Comparison of ENCODE assay signal across 23 cellular contexts in genomic region chr3:82505079-82505756, GRCh38.
"Had no signal": no experiment of that assay in that cellular context is flagged by ENCODE, and none has a peak within 500 bp of the region (broad histone marks: within the 10 kb centered on the region; RNA-seq: fewer than 3 reads in every experiment).

No MANE protein-coding gene starts in this region.

- H3K9ac ChIP-seq: KMS-11 had no signal

- H3K4me2 ChIP-seq: KMS-11 had no signal

- ATAC-seq: activated CD8-positive, alpha-beta T cell treated with anti-CD3 and anti-CD28 coated beads, Interleukin-2, amount 10 ng/mL, durations not matched to agents 7 days and 5 days; activated naive CD4-positive, alpha-beta T cell treated with anti-CD3 and anti-CD28 coated beads, Interleukin-2, amount 50 U/mL, for 72 hours; Panc1 had no signal

- H3K27ac ChIP-seq: KMS-11 had no signal

- H3K36me3 Mint-ChIP-seq: activated naive CD4-positive, alpha-beta T cell treated with anti-CD3 and anti-CD28 coated beads, Interleukin-2, amount 50 U/mL, for 72 hours had no signal

- H3K4me3 Mint-ChIP-seq: activated CD8-positive, alpha-beta T cell treated with anti-CD3 and anti-CD28 coated beads, Interleukin-2, amount 10 ng/mL, durations not matched to agents 7 days and 5 days; T-helper 1 cell treated with Interleukin-12 subunit alpha and Interleukin-12 subunit beta and Interleukin-4 antibody, amounts not matched to agents 30 μg/mL and 1 μg/mL, for 36 hours had no signal

- H3K27ac Mint-ChIP-seq: activated CD8-positive, alpha-beta T cell treated with anti-CD3 and anti-CD28 coated beads, Interleukin-2, amount 10 ng/mL, durations not matched to agents 7 days and 5 days; activated naive CD4-positive, alpha-beta T cell treated with anti-CD3 and anti-CD28 coated beads, Interleukin-2, amount 50 U/mL, for 72 hours; T-helper 1 cell treated with Interleukin-12 subunit alpha and Interleukin-12 subunit beta and Interleukin-4 antibody, amounts not matched to agents 30 μg/mL and 1 μg/mL, for 36 hours had no signal

- DNase-seq: activated CD4-positive, alpha-beta T cell treated with anti-CD3 and anti-CD28 coated beads for 4 hours; activated CD4-positive, alpha-beta T cell treated with anti-CD3 and anti-CD28 coated beads, Interleukin-2, amount 50 U/mL, for 4 hours; activated CD8-positive, alpha-beta memory T cell treated with anti-CD3 and anti-CD28 coated beads, Interleukin-2, amount 50 U/mL, for 48 hours; activated CD8-positive, alpha-beta T cell treated with anti-CD3 and anti-CD28 coated beads, Interleukin-2, amount 10 ng/mL, durations not matched to agents 7 days and 5 days; activated effector memory CD4-positive, alpha-beta T cell treated with Interleukin-2 at 50 U/mL for 16 hours; activated naive CD4-positive, alpha-beta T cell treated with Interleukin-2 at 50 U/mL for 16 hours; activated T-cell treated with anti-CD3 and anti-CD28 coated beads, Interleukin-2, amount 50 U/mL, for 1 hour; NCI-H1092; NCI-H1417; NCI-H2029; NCI-H2107; NCI-H2171 treated with DMSO at 0.1 percent for 48 hours; NCI-H226; NCI-H510A; NCI-H526 treated with DMSO at 0.1 percent for 48 hours; NK-92 treated with Interleukin-12 subunit alpha and Interleukin-12 subunit beta, amount 100 ng/mL, for 24 hours; OCI-M1; RPMI8226; SHP77 treated with DMSO at 0.1 percent for 48 hours had no signal
